ENCODE assay signal across 1 cellular context in genomic region chr3:134563614-134564013, GRCh38.
TF ChIP-seq lines count a peak whose summit lies in the region.

No MANE protein-coding gene starts in this region.

TF ChIP-seq in K562, 482 proteins besides CTCF, POLR2A, EP300 and RAD21 (continued from another document):
- TF ChIP-seq ZBTB40 (IDR thresholded peaks at IDR 0.05) (no peak), ZBTB40 (CRISPR knock-in tag; IDR thresholded peaks at IDR 0.05) (no peak), RBM17 (IDR thresholded peaks at IDR 0.05; ENCODE audit: borderline replicate concordance, low read depth, low read length) (no peak), CEBPB (tag; IDR thresholded peaks at IDR 0.05) (0 out of 2 replicates have a peak, but pooled peaks have one; percentile 8)
